Comparison of ENCODE assay signal across 29 cellular contexts in genomic region chr9:2967779-2968178, GRCh38.
DNase-seq lines count a peak whose midpoint lies in the region; FAIRE-seq and TF ChIP-seq lines count a peak whose summit lies in the region.
"Had no signal": no experiment of that assay in that cellular context is flagged by ENCODE, and none has a peak within 500 bp of the region (broad histone marks: within the 10 kb centered on the region; RNA-seq: fewer than 3 reads in every experiment).

No MANE protein-coding gene starts in this region.

- TF ChIP-seq CTCF in AG10803 (conservative IDR thresholded peaks at IDR 0.05; ENCODE audit: low read length) (no peak), H9 (conservative IDR thresholded peaks at IDR 0.05) (no peak), H1 (IDR thresholded peaks at IDR 0.05; ENCODE audit: control extremely low read depth in 1 of 3, insufficient read depth in 1 of 3, low read depth in 1 of 3, low read length in 3 of 3) (no peak), ascending aorta (IDR thresholded peaks at IDR 0.05) (no peak)

- peaks cover 11 to 14% of the 10 kb centered on the region in 2 experiments for H3K9me3 Mint-ChIP-seq in H9
- H3K9me3 Mint-ChIP-seq: central memory CD8-positive, alpha-beta T cell had no signal

- H3K27me3 Mint-ChIP-seq in H9 (ENCODE audit: low read depth), result no peaks in the 10 kb centered on the region; the same call in none of the 2 replicates
- H3K27me3 Mint-ChIP-seq: dendritic cell treated with granulocyte-macrophage colony-stimulating factor and Interleukin-4, amounts not matched to agents 40 ng/mL and 50 ng/mL, for 4 days had no signal

- no peak overlapping the region for H3T11ph ChIP-seq in H9 (ENCODE audit: low read length)

- H3K9me3 ChIP-seq in H9 (ENCODE audit: control insufficient read depth, low read depth, low read length), result no peaks in the 10 kb centered on the region
- H3K9me3 ChIP-seq in H1 (ENCODE audit: insufficient read depth in 2 of 2, low read depth in 1 of 2, low read length in 1 of 2), result peaks cover 0 to 10% of the 10 kb centered on the region in 2 experiments; a peak in 1 of 4 replicates
- peaks cover 16% of the 10 kb centered on the region for H3K9me3 ChIP-seq in mesenchymal stem cell (ENCODE audit: control insufficient read depth, low read length)
- no peaks in the 10 kb centered on the region for H3K9me3 ChIP-seq in ascending aorta
- H3K9me3 ChIP-seq: SK-N-SH had no signal

- TF ChIP-seq POLR2A in H1 (IDR thresholded peaks at IDR 0.05; ENCODE audit: control extremely low read depth in 1 of 2, low read depth in 2 of 2, low read length in 2 of 2), result no peak

- no peak overlapping the region for H3K23ac ChIP-seq in H9 (ENCODE audit: insufficient read length, low read depth, low read length)
- no peak overlapping the region for H3K23ac ChIP-seq in H1 (ENCODE audit: insufficient read length)
- H3K23ac ChIP-seq in mesenchymal stem cell (ENCODE audit: low read length in 2 of 2), result no peak overlapping the region

- H4K8ac ChIP-seq in H9 (replicated peaks; ENCODE audit: insufficient read length, low read depth, low read length) (no peak overlapping the region), H1 (ENCODE audit: extremely low read depth, insufficient read depth, low read length) (no peak overlapping the region), mesenchymal stem cell (ENCODE audit: low read length) (no peak overlapping the region)

- H3K36me3 Mint-ChIP-seq in H9 (ENCODE audit: insufficient read depth in 1 of 3, low read depth in 3 of 3), result peaks cover 0 to 11% (median 4%) of the 10 kb centered on the region in 3 experiments; a peak in 4 of 7 replicates

- no peaks in the 10 kb centered on the region for H4K20me1 ChIP-seq in H9 (ENCODE audit: control insufficient read depth, insufficient read depth, insufficient read length)
- H4K20me1 ChIP-seq in H1 (replicated peaks in 1 of 2; ENCODE audit: control insufficient read depth in 1 of 2, insufficient read depth in 2 of 2, low read length in 2 of 2), result no peaks in the 10 kb centered on the region

- H3K4me2 ChIP-seq in H9 (ENCODE audit: insufficient read depth, insufficient read length, low read length), result no peak overlapping the region
- H3K4me2 ChIP-seq in H1 (ENCODE audit: insufficient read depth in 1 of 2, low read depth in 2 of 2, low read length in 2 of 2), result no peak overlapping the region
- no peak overlapping the region for H3K4me2 ChIP-seq in mesenchymal stem cell (ENCODE audit: low read length, poor library complexity, severe bottlenecking)
- H3K4me2 ChIP-seq: hepatocyte, SK-N-SH, smooth muscle cell had no signal

- no peaks in the 10 kb centered on the region for H3K27me3 ChIP-seq in H9 (ENCODE audit: insufficient read depth, low read length)
- no peaks in the 10 kb centered on the region for H3K27me3 ChIP-seq in H1 (replicated peaks in 1 of 4; ENCODE audit: control insufficient read depth in 3 of 4, extremely low read depth in 1 of 4, insufficient read depth in 3 of 4, low read length in 3 of 4)
- H3K27me3 ChIP-seq in mesenchymal stem cell (ENCODE audit: control insufficient read depth in 1 of 2, insufficient read depth in 1 of 2, low read length in 2 of 2), result peaks cover 0 to 10% of the 10 kb centered on the region in 2 experiments
- no peaks in the 10 kb centered on the region for H3K27me3 ChIP-seq in ascending aorta
- H3K27me3 ChIP-seq: esophagus muscularis mucosa, hepatocyte, right atrium auricular region had no signal

- no peak overlapping the region for H4K5ac ChIP-seq in H9 (ENCODE audit: insufficient read length, low read depth, low read length)
- H4K5ac ChIP-seq in H1 (ENCODE audit: insufficient read length, low read depth, low read length), result no peak overlapping the region

- H2BK12ac ChIP-seq in H9 (ENCODE audit: insufficient read length, low read depth, low read length) (no peak overlapping the region), H1 (ENCODE audit: low read depth, low read length) (no peak overlapping the region), mesenchymal stem cell (ENCODE audit: low read length in 2 of 2) (no peak overlapping the region)

- H3K36me3 ChIP-seq in H1 (ENCODE audit: control insufficient read depth in 2 of 4, insufficient read depth in 4 of 4, low read length in 3 of 4) (no peaks in the 10 kb centered on the region), mesenchymal stem cell (ENCODE audit: control insufficient read depth in 1 of 2, insufficient read depth in 2 of 2, low read depth in 1 of 2, low read length in 2 of 2) (no peaks in the 10 kb centered on the region), ascending aorta (no peaks in the 10 kb centered on the region)
- H3K36me3 ChIP-seq: esophagus muscularis mucosa, right atrium auricular region had no signal

- FAIRE-seq in H1 (lab: Jason Lieb, UNC), result no peak
- FAIRE-seq: A204.1, urothelium cell line had no signal

- H3K79me1 ChIP-seq in H9 (ENCODE audit: insufficient read depth, low read depth, low read length, poor library complexity, severe bottlenecking) (no peaks in the 10 kb centered on the region), H1 (ENCODE audit: low read depth, low read length) (no peaks in the 10 kb centered on the region), mesenchymal stem cell (replicated peaks; ENCODE audit: low read length, poor library complexity, severe bottlenecking) (no peaks in the 10 kb centered on the region)

- H3K27ac Mint-ChIP-seq in H9, result no peak overlapping the region
- H3K27ac Mint-ChIP-seq: activated CD4-positive, alpha-beta memory T cell treated with anti-CD3 and anti-CD28 coated beads for 36 hours; activated T-cell treated with anti-CD3 and anti-CD28 coated beads, Interleukin-2, amount 50 U/mL, for 72 hours; B cell; dendritic cell treated with granulocyte-macrophage colony-stimulating factor and Interleukin-4, amounts not matched to agents 40 ng/mL and 50 ng/mL, for 4 days; T-helper 1 cell treated with Interleukin-12 subunit alpha and Interleukin-12 subunit beta and Interleukin-4 antibody, amounts not matched to agents 30 μg/mL and 1 μg/mL, for 36 hours had no signal

- H3K9ac ChIP-seq in H9 (ENCODE audit: extremely low read depth, insufficient read length, low read length) (no peak overlapping the region), H1 (replicated peaks in 1 of 4; ENCODE audit: extremely low read depth in 1 of 4, low read depth in 3 of 4, low read length in 3 of 4) (no peak overlapping the region), mesenchymal stem cell (ENCODE audit: low read length) (peak overlapping the region; percentile 10)
- H3K9ac ChIP-seq: parathyroid adenoma, SK-N-SH had no signal

- H3K18ac ChIP-seq in H9 (ENCODE audit: insufficient read length, low read depth, low read length), result no peak overlapping the region
- no peak overlapping the region for H3K18ac ChIP-seq in H1 (ENCODE audit: extremely low read depth, low read length)
- H3K18ac ChIP-seq in mesenchymal stem cell (ENCODE audit: low read depth in 1 of 2, low read length in 2 of 2), result no peak overlapping the region

- peak; percentile 49 for DNase-seq in AG10803 (ENCODE audit: low read depth)
- DNase-seq in H9, result no peak
- no peak for DNase-seq in H1 (ENCODE audit: low read depth in 1 of 2, low spot score in 2 of 2)
- DNase-seq in mesenchymal stem cell, result no peak
- no peak for DNase-seq in stimulated activated CD4-positive, alpha-beta T cell treated with anti-CD3 and anti-CD28 coated beads, Interleukin-4, amount 100 ng/mL, for 24 hours
- no peak for DNase-seq in retina
- DNase-seq in ascending aorta (ENCODE audit: low spot score in 2 of 2), result no peak
- DNase-seq in activated CD4-positive, CD25-positive, alpha-beta regulatory T cell treated with anti-CD3 and anti-CD28 coated beads, Interleukin-2, amount 50 U/mL, for 72 hours, result no peak
- DNase-seq: activated CD4-positive, alpha-beta memory T cell treated with anti-CD3 and anti-CD28 coated beads for 36 hours; activated naive CD4-positive, alpha-beta T cell; activated T-cell treated with anti-CD3 and anti-CD28 coated beads, Interleukin-2, amount 50 U/mL, for 72 hours; Kasumi-1; MV-4-11; NCI-H146; NCI-H2107; SK-N-SH; stimulated activated naive CD8-positive, alpha-beta T cell treated with anti-CD3 and anti-CD28 coated beads, Interleukin-15, Interleukin-2, amounts not matched to agents 100 U/mL and 50 U/mL, for 24 hours had no signal

- H3K27ac ChIP-seq in H9 (ENCODE audit: insufficient read length, low read depth, low read length) (no peak overlapping the region), H1 (ENCODE audit: low read depth, low read length) (no peak overlapping the region), mesenchymal stem cell (ENCODE audit: low read length, poor library complexity, severe bottlenecking) (no peak overlapping the region), ascending aorta (no peak overlapping the region)
- H3K27ac ChIP-seq: esophagus muscularis mucosa, hepatocyte, parathyroid adenoma, right atrium auricular region had no signal

- no peak overlapping the region for H3K4me3 ChIP-seq in AG10803 (ENCODE audit: low read length)
- H3K4me3 ChIP-seq in H1 (ENCODE audit: extremely low read depth in 1 of 4, insufficient read depth in 2 of 4, low read depth in 3 of 4, low read length in 4 of 4), result no peak overlapping the region
- no peak overlapping the region for H3K4me3 ChIP-seq in mesenchymal stem cell (ENCODE audit: insufficient read depth in 1 of 2, low read depth in 1 of 2, low read length in 2 of 2)
- H3K4me3 ChIP-seq in ascending aorta, result no peak overlapping the region
- H3K4me3 ChIP-seq: esophagus muscularis mucosa, hepatocyte, right atrium auricular region, smooth muscle cell had no signal

- intact Hi-C loops in ascending aorta (cut with DNase I), result no loop called here

- CTCF ChIA-PET in H1 (lab: Charles Lee; ENCODE audit: partially characterized antibody), result interaction anchor here (1.2 to 2.3 kb wide), 2 partner anchors 96 to 108 kb away, joined by 3 to 6 read pairs; no protein-coding TSS in a partner anchor

- no peak overlapping the region for H2BK15ac ChIP-seq in H9 (ENCODE audit: low read depth, low read length)
- no peak overlapping the region for H2BK15ac ChIP-seq in H1 (ENCODE audit: low read length)
- no peak overlapping the region for H2BK15ac ChIP-seq in mesenchymal stem cell (ENCODE audit: low read depth, poor library complexity, severe bottlenecking)

- H3K56ac ChIP-seq in H9 (ENCODE audit: insufficient read length, low read depth, low read length) (peak overlapping the region; percentile 5), H1 (replicated peaks; ENCODE audit: insufficient read length, low read depth, low read length) (no peak overlapping the region)

- H2AFZ ChIP-seq in H9 (ENCODE audit: low read length) (no peak overlapping the region), H1 (ENCODE audit: low read length) (0 out of 2 replicates have a peak overlapping the region, but pooled peaks have one; percentile 13), mesenchymal stem cell (ENCODE audit: low read depth, low read length) (no peak overlapping the region)
- H2AFZ ChIP-seq: hepatocyte, parathyroid adenoma had no signal

- H3K23me2 ChIP-seq in H9 (ENCODE audit: insufficient read length, low read depth, low read length, poor library complexity, severe bottlenecking) (no peaks in the 10 kb centered on the region), H1 (ENCODE audit: low read depth, low read length) (no peaks in the 10 kb centered on the region)

- no peak overlapping the region for H3K4me3 Mint-ChIP-seq in H9
- H3K4me3 Mint-ChIP-seq: activated CD4-positive, alpha-beta memory T cell treated with anti-CD3 and anti-CD28 coated beads for 36 hours; activated T-cell treated with anti-CD3 and anti-CD28 coated beads, Interleukin-2, amount 50 U/mL, for 72 hours; B cell; central memory CD8-positive, alpha-beta T cell; dendritic cell treated with granulocyte-macrophage colony-stimulating factor and Interleukin-4, amounts not matched to agents 40 ng/mL and 50 ng/mL, for 4 days; nephron; T-helper 1 cell treated with Interleukin-12 subunit alpha and Interleukin-12 subunit beta and Interleukin-4 antibody, amounts not matched to agents 30 μg/mL and 1 μg/mL, for 36 hours had no signal

- no peaks in the 10 kb centered on the region for H3K79me2 ChIP-seq in H9 (ENCODE audit: insufficient read depth, low read length)
- no peaks in the 10 kb centered on the region for H3K79me2 ChIP-seq in H1 (ENCODE audit: control insufficient read depth in 1 of 2, insufficient read depth in 2 of 2, low read length in 2 of 2)
- H3K79me2 ChIP-seq: hepatocyte, parathyroid adenoma had no signal

- H3K14ac ChIP-seq in H9 (ENCODE audit: insufficient read depth, low read length) (no peak overlapping the region), H1 (ENCODE audit: insufficient read length) (no peak overlapping the region), mesenchymal stem cell (ENCODE audit: low read length in 2 of 2) (no peak overlapping the region)

- H4K91ac ChIP-seq in H9 (ENCODE audit: insufficient read length, low read depth, low read length), result no peak overlapping the region
- no peak overlapping the region for H4K91ac ChIP-seq in H1 (replicated peaks; ENCODE audit: insufficient read length, low read length)
- no peak overlapping the region for H4K91ac ChIP-seq in mesenchymal stem cell (ENCODE audit: low read length)

- no peak overlapping the region for H2BK20ac ChIP-seq in H9 (ENCODE audit: low read depth, low read length, poor library complexity, severe bottlenecking)
- H2BK20ac ChIP-seq in H1 (ENCODE audit: low read length), result no peak overlapping the region

- H2BK120ac ChIP-seq in H9 (ENCODE audit: low read depth, low read length, poor library complexity, severe bottlenecking) (no peak overlapping the region), H1 (replicated peaks; ENCODE audit: low read depth, low read length) (no peak overlapping the region), mesenchymal stem cell (ENCODE audit: low read depth, low read length) (no peak overlapping the region)

- POLR2A ChIA-PET in H1 (lab: Charles Lee; ENCODE audit: partially characterized antibody), result no interaction called here

- H3K4ac ChIP-seq in H9 (ENCODE audit: low read depth, low read length) (no peak overlapping the region), H1 (replicated peaks; ENCODE audit: insufficient read length, low read depth, low read length) (no peak overlapping the region), mesenchymal stem cell (ENCODE audit: low read depth in 1 of 2, low read length in 2 of 2) (no peak overlapping the region)

- H3K4me1 ChIP-seq in H9 (ENCODE audit: insufficient read depth, low read length) (no peaks in the 10 kb centered on the region), H1 (replicated peaks in 1 of 4; ENCODE audit: control insufficient read depth in 3 of 4, insufficient read depth in 4 of 4, low read length in 3 of 4) (no peaks in the 10 kb centered on the region), mesenchymal stem cell (ENCODE audit: control insufficient read depth, insufficient read depth, low read depth, low read length) (no peaks in the 10 kb centered on the region), ascending aorta (no peaks in the 10 kb centered on the region)
- H3K4me1 ChIP-seq: parathyroid adenoma, right atrium auricular region had no signal

- H2AK5ac ChIP-seq in H9 (ENCODE audit: insufficient read length, low read length), result no peak overlapping the region
- H2AK5ac ChIP-seq in H1 (ENCODE audit: low read depth, low read length), result no peak overlapping the region
- no peak overlapping the region for H2AK5ac ChIP-seq in mesenchymal stem cell (ENCODE audit: low read length, severe bottlenecking)

- H2BK5ac ChIP-seq in H9 (ENCODE audit: insufficient read length, low read length) (no peak overlapping the region), H1 (ENCODE audit: low read depth, low read length) (no peak overlapping the region), mesenchymal stem cell (ENCODE audit: low read depth, low read length, poor library complexity, severe bottlenecking) (no peak overlapping the region)

- no peak for TF ChIP-seq EP300 in H1 (IDR thresholded peaks at IDR 0.05; ENCODE audit: borderline replicate concordance in 1 of 2, low read depth in 2 of 2, low read length in 2 of 2)

- H3K4me1 Mint-ChIP-seq in H9, result peaks cover 3 to 9% of the 10 kb centered on the region in 2 experiments; a peak in 2 of 4 replicates
- H3K4me1 Mint-ChIP-seq: B cell; central memory CD8-positive, alpha-beta T cell had no signal

- TF ChIP-seq RAD21 in H1 (IDR thresholded peaks at IDR 0.05 in 1 of 2, conservative IDR thresholded peaks at IDR 0.05 in 1 of 2; ENCODE audit: low read depth in 2 of 2, low read length in 2 of 2), result no peak
